ENCODE assay signal across 1 cellular context in the genomic region with DNA sequence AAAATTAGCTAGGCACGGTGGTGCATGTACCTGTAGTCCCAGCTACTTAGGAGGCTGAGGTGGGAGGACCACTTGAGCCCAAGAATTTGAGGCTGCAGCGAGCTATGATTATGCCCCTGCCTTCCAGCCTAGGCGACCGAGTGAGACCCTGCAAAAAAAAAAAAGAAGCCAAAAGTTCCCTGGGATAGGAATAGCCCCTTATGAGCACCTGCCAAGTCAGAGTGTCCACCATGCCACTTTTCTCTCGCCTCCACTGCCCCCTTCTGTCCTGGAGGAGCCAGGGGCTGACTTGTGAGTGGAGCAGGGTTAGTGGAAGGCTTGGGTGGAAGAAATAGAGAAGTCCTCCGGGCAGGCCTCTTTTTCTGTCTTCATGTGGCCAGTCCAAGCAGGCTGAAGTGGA.
A peak's percentile ranks its signal among the peaks of the same experiment; 100 is the strongest.
TF ChIP-seq lines count a peak whose summit lies in the region.

No MANE protein-coding gene starts in this region.

TF ChIP-seq in HepG2, 621 proteins besides CTCF, POLR2A, EP300 and RAD21 (continued from another document and continues in another):
- no peak for TF ChIP-seq DZIP1 (CRISPR knock-in tag; IDR thresholded peaks at IDR 0.05)
- TF ChIP-seq RFX5 (IDR thresholded peaks at IDR 0.05; ENCODE audit: low read depth, low read length) = no peak; the same call in 1 of the 2 replicates
- peak in 1 of 2 experiments; percentile 72; a peak in 1 of 4 replicates for TF ChIP-seq KLF16 (CRISPR knock-in tag; IDR thresholded peaks at IDR 0.05)
- TF ChIP-seq FOSL2 (CRISPR knock-in tag; IDR thresholded peaks at IDR 0.05) = peak; percentile 39; the same call in 1 of the 2 replicates
- no peak for TF ChIP-seq ZBTB46 (CRISPR knock-in tag; IDR thresholded peaks at IDR 0.05; ENCODE audit: borderline replicate concordance)
- TF ChIP-seq ZNF7 (CRISPR knock-in tag; IDR thresholded peaks at IDR 0.05) = no peak
- TF ChIP-seq AHR (CRISPR knock-in tag; IDR thresholded peaks at IDR 0.05) = 0 out of 2 replicates have a peak, but pooled peaks have one; percentile 48
- TF ChIP-seq, protein P1, sequence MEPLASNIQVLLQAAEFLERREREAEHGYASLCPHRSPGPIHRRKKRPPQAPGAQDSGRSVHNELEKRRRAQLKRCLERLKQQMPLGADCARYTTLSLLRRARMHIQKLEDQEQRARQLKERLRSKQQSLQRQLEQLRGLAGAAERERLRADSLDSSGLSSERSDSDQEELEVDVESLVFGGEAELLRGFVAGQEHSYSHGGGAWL (CRISPR knock-in tag; IDR thresholded peaks at IDR 0.05) = 0 out of 2 replicates have a peak, but pooled peaks have one; percentile 28
- TF ChIP-seq SAP130 (CRISPR knock-in tag; IDR thresholded peaks at IDR 0.05; ENCODE audit: low read depth) = peak; percentile 43
- TF ChIP-seq ZNF263 (CRISPR knock-in tag; IDR thresholded peaks at IDR 0.05) = peak; percentile 60; the same call in 1 of the 2 replicates
- 0 out of 2 replicates have a peak, but pooled peaks have one; percentile 33 for TF ChIP-seq ZNF678 (CRISPR knock-in tag; IDR thresholded peaks at IDR 0.05)
- TF ChIP-seq ZNF205 (CRISPR knock-in tag; IDR thresholded peaks at IDR 0.05) = peak; percentile 39; the same call in 1 of the 2 replicates
- TF ChIP-seq KDM2A (CRISPR knock-in tag; IDR thresholded peaks at IDR 0.05; ENCODE audit: borderline replicate concordance, low read depth) = 0 out of 2 replicates have a peak, but pooled peaks have one; percentile 53
- no peak for TF ChIP-seq SOX6 (IDR thresholded peaks at IDR 0.05)
- 0 out of 2 replicates have a peak, but pooled peaks have one; percentile 9 for TF ChIP-seq SOX6 (CRISPR knock-in tag; IDR thresholded peaks at IDR 0.05)
- 0 out of 2 replicates have a peak, but pooled peaks have one; percentile 27 for TF ChIP-seq SMAD3 (CRISPR knock-in tag; IDR thresholded peaks at IDR 0.05)
- no peak for TF ChIP-seq ONECUT2 (CRISPR knock-in tag; IDR thresholded peaks at IDR 0.05)
- no peak for TF ChIP-seq ZNF597 (CRISPR knock-in tag; IDR thresholded peaks at IDR 0.05)
- no peak; the same call in 1 of the 2 replicates for TF ChIP-seq RARA (CRISPR knock-in tag; IDR thresholded peaks at IDR 0.05)
- TF ChIP-seq ZNF501 (CRISPR knock-in tag; IDR thresholded peaks at IDR 0.05) = peak; percentile 52; the same call in 1 of the 2 replicates
- TF ChIP-seq GPN1 (CRISPR knock-in tag; IDR thresholded peaks at IDR 0.05; ENCODE audit: borderline replicate concordance) = no peak
- TF ChIP-seq SMC3 (IDR thresholded peaks at IDR 0.05; ENCODE audit: low read length) = peak; percentile 91
- TF ChIP-seq STAG1 (CRISPR knock-in tag; IDR thresholded peaks at IDR 0.05) = peak; percentile 89
- 0 out of 2 replicates have a peak, but pooled peaks have one; percentile 63 for TF ChIP-seq ZNF280D (CRISPR knock-in tag; IDR thresholded peaks at IDR 0.05)
- TF ChIP-seq ZNF652 (CRISPR knock-in tag; IDR thresholded peaks at IDR 0.05; ENCODE audit: borderline replicate concordance, low read depth) = no peak
- TF ChIP-seq ZNF644 (CRISPR knock-in tag; IDR thresholded peaks at IDR 0.05; ENCODE audit: low read depth) = peak; percentile 61
- peak; percentile 48; the same call in 1 of the 2 replicates for TF ChIP-seq ZMYM3 (CRISPR knock-in tag; IDR thresholded peaks at IDR 0.05)
- 0 out of 2 replicates have a peak, but pooled peaks have one; percentile 5 for TF ChIP-seq ZNF629 (CRISPR knock-in tag; conservative IDR thresholded peaks at IDR 0.05)
- no peak for TF ChIP-seq ZNF430 (CRISPR knock-in tag; IDR thresholded peaks at IDR 0.05)
- TF ChIP-seq MEIS2 (CRISPR knock-in tag; IDR thresholded peaks at IDR 0.05) = no peak
- TF ChIP-seq THAP11 (CRISPR knock-in tag; IDR thresholded peaks at IDR 0.05) = peak; percentile 81
- TF ChIP-seq, protein P2, sequence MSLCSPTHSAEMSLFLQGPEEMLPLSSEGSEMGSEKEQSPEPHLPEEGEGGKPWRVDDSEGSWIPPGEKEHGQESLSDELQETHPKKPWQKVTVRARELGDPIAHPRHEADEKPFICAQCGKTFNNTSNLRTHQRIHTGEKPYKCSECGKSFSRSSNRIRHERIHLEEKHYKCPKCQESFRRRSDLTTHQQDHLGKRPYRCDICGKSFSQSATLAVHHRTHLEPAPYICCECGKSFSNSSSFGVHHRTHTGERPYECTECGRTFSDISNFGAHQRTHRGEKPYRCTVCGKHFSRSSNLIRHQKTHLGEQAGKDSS (CRISPR knock-in tag; IDR thresholded peaks at IDR 0.05; ENCODE audit: borderline replicate concordance, low read depth) = 0 out of 2 replicates have a peak, but pooled peaks have one; percentile 66
- TF ChIP-seq, protein P3, sequence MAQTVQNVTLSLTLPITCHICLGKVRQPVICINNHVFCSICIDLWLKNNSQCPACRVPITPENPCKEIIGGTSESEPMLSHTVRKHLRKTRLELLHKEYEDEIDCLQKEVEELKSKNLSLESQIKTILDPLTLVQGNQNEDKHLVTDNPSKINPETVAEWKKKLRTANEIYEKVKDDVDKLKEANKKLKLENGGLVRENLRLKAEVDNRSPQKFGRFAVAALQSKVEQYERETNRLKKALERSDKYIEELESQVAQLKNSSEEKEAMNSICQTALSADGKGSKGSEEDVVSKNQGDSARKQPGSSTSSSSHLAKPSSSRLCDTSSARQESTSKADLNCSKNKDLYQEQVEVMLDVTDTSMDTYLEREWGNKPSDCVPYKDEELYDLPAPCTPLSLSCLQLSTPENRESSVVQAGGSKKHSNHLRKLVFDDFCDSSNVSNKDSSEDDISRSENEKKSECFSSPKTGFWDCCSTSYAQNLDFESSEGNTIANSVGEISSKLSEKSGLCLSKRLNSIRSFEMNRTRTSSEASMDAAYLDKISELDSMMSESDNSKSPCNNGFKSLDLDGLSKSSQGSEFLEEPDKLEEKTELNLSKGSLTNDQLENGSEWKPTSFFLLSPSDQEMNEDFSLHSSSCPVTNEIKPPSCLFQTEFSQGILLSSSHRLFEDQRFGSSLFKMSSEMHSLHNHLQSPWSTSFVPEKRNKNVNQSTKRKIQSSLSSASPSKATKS (CRISPR knock-in tag; IDR thresholded peaks at IDR 0.05) = no peak
- TF ChIP-seq IRF2 (CRISPR knock-in tag; IDR thresholded peaks at IDR 0.05) = 0 out of 2 replicates have a peak, but pooled peaks have one; percentile 48
- TF ChIP-seq, protein P4, sequence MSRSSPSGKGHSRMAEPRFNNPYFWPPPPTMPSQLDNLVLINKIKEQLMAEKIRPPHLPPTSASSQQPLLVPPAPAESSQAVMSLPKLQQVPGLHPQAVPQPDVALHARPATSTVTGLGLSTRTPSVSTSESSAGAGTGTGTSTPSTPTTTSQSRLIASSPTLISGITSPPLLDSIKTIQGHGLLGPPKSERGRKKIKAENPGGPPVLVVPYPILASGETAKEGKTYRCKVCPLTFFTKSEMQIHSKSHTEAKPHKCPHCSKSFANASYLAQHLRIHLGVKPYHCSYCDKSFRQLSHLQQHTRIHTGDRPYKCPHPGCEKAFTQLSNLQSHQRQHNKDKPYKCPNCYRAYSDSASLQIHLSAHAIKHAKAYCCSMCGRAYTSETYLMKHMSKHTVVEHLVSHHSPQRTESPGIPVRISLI (CRISPR knock-in tag; IDR thresholded peaks at IDR 0.05; ENCODE audit: borderline replicate concordance) = peak; percentile 67; the same call in 1 of the 2 replicates
- 0 out of 2 replicates have a peak, but pooled peaks have one; percentile 47 for TF ChIP-seq ZNF558 (CRISPR knock-in tag; IDR thresholded peaks at IDR 0.05; ENCODE audit: borderline replicate concordance)
- no peak for TF ChIP-seq ZNF256 (CRISPR knock-in tag; conservative IDR thresholded peaks at IDR 0.05)
- TF ChIP-seq ZNF570 (CRISPR knock-in tag; IDR thresholded peaks at IDR 0.05; ENCODE audit: borderline replicate concordance) = no peak
- no peak for TF ChIP-seq ZNF44 (CRISPR knock-in tag; IDR thresholded peaks at IDR 0.05)
- peak; percentile 28; the same call in 1 of the 2 replicates for TF ChIP-seq ISL2 (CRISPR knock-in tag; IDR thresholded peaks at IDR 0.05)
- no peak for TF ChIP-seq CCDC6 (CRISPR knock-in tag; IDR thresholded peaks at IDR 0.05)
- 0 out of 2 replicates have a peak, but pooled peaks have one; percentile 5 for TF ChIP-seq DRAP1 (CRISPR knock-in tag; IDR thresholded peaks at IDR 0.05)
- TF ChIP-seq ZMYM4 (CRISPR knock-in tag; IDR thresholded peaks at IDR 0.05) = peak; percentile 93
- TF ChIP-seq HMGXB4 (CRISPR knock-in tag; IDR thresholded peaks at IDR 0.05; ENCODE audit: borderline replicate concordance in 1 of 2, low read depth in 1 of 2) = peak; percentile 53 to 55; a peak in 1 of 4 replicates
- no peak for TF ChIP-seq CBX5 (CRISPR knock-in tag; IDR thresholded peaks at IDR 0.05; ENCODE audit: borderline replicate concordance)
- TF ChIP-seq KMT2B (CRISPR knock-in tag; IDR thresholded peaks at IDR 0.05) = 0 out of 2 replicates have a peak, but pooled peaks have one; percentile 18
- peak; percentile 43; the same call in 1 of the 2 replicates for TF ChIP-seq MIXL1 (CRISPR knock-in tag; IDR thresholded peaks at IDR 0.05)
- TF ChIP-seq POGZ (CRISPR knock-in tag; IDR thresholded peaks at IDR 0.05) = peak; percentile 47; the same call in 1 of the 2 replicates
- TF ChIP-seq CENPX (CRISPR knock-in tag; IDR thresholded peaks at IDR 0.05) = no peak
